3 cellular contexts compared by ENCODE assay signal in genomic region chr4:163467371-163467770, GRCh38.
TF ChIP-seq lines count a peak whose summit lies in the region.

No MANE protein-coding gene starts in this region.

TF ChIP-seq in GM23338, 12 proteins besides CTCF, POLR2A, EP300 and RAD21:
- TF ChIP-seq EZH2 (IDR thresholded peaks at IDR 0.05; ENCODE audit: low read depth, unreplicated experiment) (no peak), EZH2phosphoT487 (IDR thresholded peaks at IDR 0.05; ENCODE audit: unreplicated experiment) (no peak), POLR2AphosphoS5 (IDR thresholded peaks at IDR 0.05; ENCODE audit: low read depth) (no peak), ZNF462 (CRISPR knock-in tag; IDR thresholded peaks at IDR 0.05) (no peak)

TF ChIP-seq in Ishikawa, 13 proteins besides CTCF, POLR2A, EP300 and RAD21:
- TF ChIP-seq CREB1 (IDR thresholded peaks at IDR 0.05; ENCODE audit: low read depth) = no peak
- peak; percentile 95 for TF ChIP-seq CEBPB (IDR thresholded peaks at IDR 0.05)
TF ChIP-seq in Ishikawa: peak in this region for 1.

TF ChIP-seq in H1, 55 proteins besides CTCF, POLR2A, EP300 and RAD21:
- TF ChIP-seq EGR1 (IDR thresholded peaks at IDR 0.05; ENCODE audit: borderline replicate concordance, low read depth, low read length) (no peak), JUND (IDR thresholded peaks at IDR 0.05; ENCODE audit: low read length) (no peak), CBX5 (IDR thresholded peaks at IDR 0.05; ENCODE audit: low read depth, low read length) (no peak), CEBPB (IDR thresholded peaks at IDR 0.05; ENCODE audit: low read depth, low read length) (peak; percentile 92), POLR2AphosphoS5 (IDR thresholded peaks at IDR 0.05; ENCODE audit: low read depth, low read length) (no peak), SP4 (IDR thresholded peaks at IDR 0.05; ENCODE audit: low read length) (no peak), MAFK (IDR thresholded peaks at IDR 0.05; ENCODE audit: low read depth, low read length) (no peak)
